In genomic region chr11:67504023-67504949, GRCh38 we compare ENCODE assay signal across 9 cellular contexts. TPM values are rescaled to one million over a fixed set of nuclear protein-coding genes. Genes with fewer than 3 reads are reported as not detected.
A peak's percentile ranks its signal among the peaks of the same experiment; 100 is the strongest.
DNase-seq lines count a peak whose midpoint lies in the region; ATAC-seq and TF ChIP-seq lines count a peak whose summit lies in the region.
"Had no signal": no experiment of that assay in that cellular context is flagged by ENCODE, and none has a peak within 500 bp of the region (broad histone marks: within the 10 kb centered on the region; RNA-seq: fewer than 3 reads in every experiment).

No MANE protein-coding gene starts in this region.

- peaks cover 18% of the 10 kb centered on the region for H3K36me3 ChIP-seq in CD8-positive, alpha-beta memory T cell (ENCODE audit: insufficient read depth, low read length)
- H3K36me3 ChIP-seq in esophagus muscularis mucosa (peaks cover 0 to 40% (median 20%) of the 10 kb centered on the region in 4 donors), neuronal stem cell (replicated peaks in 1 of 2; ENCODE audit: control insufficient read depth in 2 of 2, insufficient read depth in 2 of 2, low read length in 2 of 2) (peaks cover 17 to 46% of the 10 kb centered on the region in 2 donors)

- H3K27ac Mint-ChIP-seq in CD8-positive, alpha-beta memory T cell, result peak overlapping the region; percentile 88 to 99 (median 92)
- H3K27ac Mint-ChIP-seq in IgD-negative memory B cell, result peak overlapping the region; percentile 39 to 86 (median 85)
- H3K27ac Mint-ChIP-seq in activated CD8-positive, alpha-beta T cell treated with anti-CD3 and anti-CD28 coated beads, Interleukin-2, amount 10 ng/mL, durations not matched to agents 7 days and 5 days, result peak overlapping the region; percentile 90

- peak overlapping the region; percentile 96 for H3K9ac ChIP-seq in neuronal stem cell (ENCODE audit: low read depth, low read length, poor library complexity)

- peaks cover 42% of the 10 kb centered on the region for H3K4me1 ChIP-seq in CD8-positive, alpha-beta memory T cell (ENCODE audit: insufficient read depth, low read length)
- H3K4me1 ChIP-seq in esophagus muscularis mucosa, result peaks cover 27 to 59% (median 54%) of the 10 kb centered on the region in 4 donors
- peaks cover 20 to 29% of the 10 kb centered on the region in 2 donors for H3K4me1 ChIP-seq in neuronal stem cell (ENCODE audit: control insufficient read depth in 2 of 2, insufficient read depth in 1 of 2, low read depth in 1 of 2, low read length in 2 of 2)

- H3K27ac ChIP-seq in CD8-positive, alpha-beta memory T cell (ENCODE audit: low read depth, low read length), result peak overlapping the region; percentile 91
- H3K27ac ChIP-seq in esophagus muscularis mucosa (replicated peaks in 1 of 4), result peak overlapping the region; percentile 97 to 100 (median 98)
- peak overlapping the region; percentile 62 for H3K27ac ChIP-seq in neuronal stem cell (replicated peaks; ENCODE audit: low read length)

- no peak for TF ChIP-seq POLR2A in esophagus muscularis mucosa (IDR thresholded peaks at IDR 0.05; ENCODE audit: low read depth)

- ATAC-seq in activated CD8-positive, alpha-beta T cell treated with anti-CD3 and anti-CD28 coated beads, Interleukin-2, amount 10 ng/mL, durations not matched to agents 7 days and 5 days, result no peak
- ATAC-seq in GM19395 (IDR thresholded peaks at IDR 0.05; ENCODE audit: unreplicated experiment), result no peak

- no peaks in the 10 kb centered on the region for H3K27me3 ChIP-seq in CD8-positive, alpha-beta memory T cell (ENCODE audit: insufficient read depth, low read length, poor library complexity, severe bottlenecking)
- peaks cover 0 to 38% (median 3%) of the 10 kb centered on the region in 4 donors for H3K27me3 ChIP-seq in esophagus muscularis mucosa
- no peaks in the 10 kb centered on the region for H3K27me3 ChIP-seq in neuronal stem cell (ENCODE audit: control insufficient read depth in 3 of 3, insufficient read depth in 3 of 3, low read depth in 1 of 3, low read length in 3 of 3)

- peak overlapping the region; percentile 91 to 97 (median 92) for H3K4me3 Mint-ChIP-seq in CD8-positive, alpha-beta memory T cell
- peak overlapping the region; percentile 88 to 98 (median 94) for H3K4me3 Mint-ChIP-seq in IgD-negative memory B cell
- H3K4me3 Mint-ChIP-seq in activated CD8-positive, alpha-beta T cell treated with anti-CD3 and anti-CD28 coated beads, Interleukin-2, amount 10 ng/mL, durations not matched to agents 7 days and 5 days, result peak overlapping the region; percentile 89

- H3K14ac ChIP-seq in neuronal stem cell (ENCODE audit: low read length), result no peak overlapping the region

- H4K91ac ChIP-seq in neuronal stem cell (ENCODE audit: low read depth, low read length, poor library complexity), result no peak overlapping the region

- no peak overlapping the region for H2BK5ac ChIP-seq in neuronal stem cell (ENCODE audit: low read length)

- H3K79me1 ChIP-seq in neuronal stem cell (ENCODE audit: low read depth, low read length), result peaks cover 17% of the 10 kb centered on the region

- intact Hi-C loops in esophagus muscularis mucosa (cut with DNase I), result loop anchor here (10.0 kb wide), 1 partner anchor 149 kb away; the partner anchor contains the start of gene POLD4

- peak overlapping the region; percentile 96 for H2BK15ac ChIP-seq in neuronal stem cell (ENCODE audit: low read length)

- peak overlapping the region; percentile 8 for H3K4ac ChIP-seq in neuronal stem cell (ENCODE audit: low read length)

- H3K27me3 Mint-ChIP-seq in CD8-positive, alpha-beta memory T cell, result peaks cover 0 to 5% of the 10 kb centered on the region in 2 donors
- no peaks in the 10 kb centered on the region for H3K27me3 Mint-ChIP-seq in IgD-negative memory B cell
- H3K27me3 Mint-ChIP-seq in activated CD8-positive, alpha-beta T cell treated with anti-CD3 and anti-CD28 coated beads, Interleukin-2, amount 10 ng/mL, durations not matched to agents 7 days and 5 days (ENCODE audit: low read depth), result no peaks in the 10 kb centered on the region

- H3K9me3 ChIP-seq in CD8-positive, alpha-beta memory T cell (ENCODE audit: low read length), result no peaks in the 10 kb centered on the region
- H3K9me3 ChIP-seq in esophagus muscularis mucosa (no peaks in the 10 kb centered on the region), neuronal stem cell (replicated peaks in 1 of 2; ENCODE audit: control insufficient read depth in 2 of 2, insufficient read depth in 1 of 2, low read depth in 1 of 2, low read length in 2 of 2) (no peaks in the 10 kb centered on the region)

- TF ChIP-seq EP300 in esophagus muscularis mucosa (IDR thresholded peaks at IDR 0.05), result no peak

- in situ Hi-C loops in KBM-7 (cut with MboI; ENCODE audit: low pct_unique_long_range_greater_than_20kb, low sequenced_read_pairs), result no loop called here

- H2BK120ac ChIP-seq in neuronal stem cell (ENCODE audit: low read depth, low read length), result peak overlapping the region; percentile 41

- H3K36me3 Mint-ChIP-seq in CD8-positive, alpha-beta memory T cell, result peaks cover 8 to 56% (median 15%) of the 10 kb centered on the region in 3 donors
- H3K36me3 Mint-ChIP-seq in IgD-negative memory B cell, result peaks cover 3% of the 10 kb centered on the region
- H3K36me3 Mint-ChIP-seq in activated CD8-positive, alpha-beta T cell treated with anti-CD3 and anti-CD28 coated beads, Interleukin-2, amount 10 ng/mL, durations not matched to agents 7 days and 5 days (ENCODE audit: low read depth), result peaks cover 47% of the 10 kb centered on the region

- H4K8ac ChIP-seq in neuronal stem cell (ENCODE audit: low read depth, low read length), result no peak overlapping the region

- H3K9me3 Mint-ChIP-seq in CD8-positive, alpha-beta memory T cell, result no peaks in the 10 kb centered on the region
- H3K9me3 Mint-ChIP-seq in IgD-negative memory B cell, result no peaks in the 10 kb centered on the region
- no peaks in the 10 kb centered on the region for H3K9me3 Mint-ChIP-seq in activated CD8-positive, alpha-beta T cell treated with anti-CD3 and anti-CD28 coated beads, Interleukin-2, amount 10 ng/mL, durations not matched to agents 7 days and 5 days (ENCODE audit: insufficient read depth)

- POLR2A ChIA-PET in CD8-positive, alpha-beta memory T cell (lab: Charles Lee), result interaction anchor here (0.6 to 2.1 kb wide), 7 partner anchors 19 to 113 kb away, joined by 3 to 11 read pairs (median 5); partner anchors contain the start of genes PPP1CA, PTPRCAP and RAD9A
- POLR2A ChIA-PET in activated CD8-positive, alpha-beta T cell treated with anti-CD3 and anti-CD28 coated beads, Interleukin-2, amount 10 ng/mL, durations not matched to agents 7 days and 5 days (lab: Charles Lee), result interaction anchor here (0.6 to 2.0 kb wide), 5 partner anchors 20 to 158 kb away, joined by 3 to 12 read pairs (median 3); partner anchors contain the start of genes PPP1CA and PTPRCAP

- H2AFZ ChIP-seq in neuronal stem cell (ENCODE audit: low read length), result peak overlapping the region; percentile 93

- peak overlapping the region; percentile 47 for H2AK5ac ChIP-seq in neuronal stem cell (ENCODE audit: low read depth, low read length)

- CTCF ChIA-PET in CD8-positive, alpha-beta memory T cell (lab: Charles Lee), result interaction anchor here (1.0 to 3.0 kb wide), 9 partner anchors 12 to 113 kb away, joined by 3 to 14 read pairs (median 5); partner anchors contain the start of genes AIP, PPP1CA and RAD9A
- CTCF ChIA-PET in activated CD8-positive, alpha-beta T cell treated with anti-CD3 and anti-CD28 coated beads, Interleukin-2, amount 10 ng/mL, durations not matched to agents 7 days and 5 days (lab: Charles Lee), result interaction anchor here (2.3 kb wide), 1 partner anchor 103 kb away, joined by 10 read pairs; the partner anchor contains the start of gene PPP1CA

- peak; percentile 36 to 71 (median 46) for DNase-seq in CD8-positive, alpha-beta memory T cell
- DNase-seq in activated CD8-positive, alpha-beta T cell treated with anti-CD3 and anti-CD28 coated beads, Interleukin-2, amount 10 ng/mL, durations not matched to agents 7 days and 5 days, result peak; percentile 49
- DNase-seq in esophagus muscularis mucosa (ENCODE audit: extremely low spot score), result no peak
- DNase-seq in neuronal stem cell (ENCODE audit: low spot score), result peak; percentile 56
- DNase-seq in KBM-7, result no peak
- DNase-seq in SIG-M5 treated with dmso at 0.1 percent for 504 hours (lab: John Stamatoyannopoulos, UW; ENCODE audit: unreplicated experiment), result no peak

- peak overlapping the region; percentile 14 for H2BK12ac ChIP-seq in neuronal stem cell (ENCODE audit: low read length)

- 0% methylated on average over 14 of the region's 99 CpGs for WGBS in esophagus muscularis mucosa
- no CpG with 5 or more reads among the region's 99 CpGs for WGBS in neuronal stem cell (ENCODE audit: extremely low coverage in 2 of 2, insufficient read length in 2 of 2, insufficient replicate concordance in 1 of 2), 2 donors

- H3K4me3 ChIP-seq in CD8-positive, alpha-beta memory T cell (ENCODE audit: low read length), result peak overlapping the region; percentile 84
- H3K4me3 ChIP-seq in esophagus muscularis mucosa (peak overlapping the region; percentile 55 to 64 (median 60)), neuronal stem cell (ENCODE audit: low read length in 2 of 2) (peak overlapping the region; percentile 85 to 89)

- no peak for TF ChIP-seq CTCF in esophagus muscularis mucosa (IDR thresholded peaks at IDR 0.05)

- peaks cover 47 to 65% (median 49%) of the 10 kb centered on the region in 3 donors for H3K4me1 Mint-ChIP-seq in CD8-positive, alpha-beta memory T cell
- peaks cover 23 to 32% (median 30%) of the 10 kb centered on the region in 3 donors for H3K4me1 Mint-ChIP-seq in IgD-negative memory B cell
- peaks cover 49% of the 10 kb centered on the region for H3K4me1 Mint-ChIP-seq in activated CD8-positive, alpha-beta T cell treated with anti-CD3 and anti-CD28 coated beads, Interleukin-2, amount 10 ng/mL, durations not matched to agents 7 days and 5 days (ENCODE audit: low read depth)

- H3K23ac ChIP-seq in neuronal stem cell (ENCODE audit: low read depth, low read length, poor library complexity), result peak overlapping the region; percentile 29

- peak overlapping the region; percentile 98 for H3K18ac ChIP-seq in neuronal stem cell (ENCODE audit: low read length)

- peak overlapping the region; percentile 79 for H3K4me2 ChIP-seq in neuronal stem cell (ENCODE audit: insufficient read depth, low read length, poor library complexity, severe bottlenecking)

RNA-seq across cellular contexts. Expression of gene PITPNM1, which starts 0.9 kb away (rescaled TPM):
- 100 to 1,000 TPM in 1 of 2 experiments, 10 to 100 TPM in 1; 94.0 to 109 TPM for total RNA-seq in CD8-positive, alpha-beta memory T cell
- polyA plus RNA-seq in CD8-positive, alpha-beta memory T cell, result 49.6 TPM
- 40.6 TPM for polyA plus RNA-seq in IgD-negative memory B cell
- total RNA-seq in activated CD8-positive, alpha-beta T cell treated with anti-CD3 and anti-CD28 coated beads, Interleukin-2, amount 10 ng/mL, durations not matched to agents 7 days and 5 days, result 100 to 1,000 TPM; 110 to 117 TPM
- total RNA-seq in esophagus muscularis mucosa, result 10 to 100 TPM; 11.6 to 23.6 (median 15.3) TPM
- 54.3 TPM for polyA plus RNA-seq in neuronal stem cell (2013, experiment 1 of 2)
- polyA plus RNA-seq in neuronal stem cell (2013, experiment 2 of 2), result 53.2 TPM

RNA-seq across cellular contexts. Expression of gene CDK2AP2, which starts 3.7 kb away (rescaled TPM):
- 10 to 100 TPM; 60.7 to 68.9 TPM for total RNA-seq in CD8-positive, alpha-beta memory T cell
- polyA plus RNA-seq in CD8-positive, alpha-beta memory T cell, result 173 TPM
- polyA plus RNA-seq in IgD-negative memory B cell, result 133 TPM
- total RNA-seq in activated CD8-positive, alpha-beta T cell treated with anti-CD3 and anti-CD28 coated beads, Interleukin-2, amount 10 ng/mL, durations not matched to agents 7 days and 5 days, result 100 to 1,000 TPM; 168 to 175 TPM
- total RNA-seq in esophagus muscularis mucosa, result 100 to 1,000 TPM in 1 of 4 donors, 10 to 100 TPM in 3; 61.0 to 111 (median 67.8) TPM
- polyA plus RNA-seq in neuronal stem cell (2013, experiment 1 of 2), result 32.9 TPM
- polyA plus RNA-seq in neuronal stem cell (2013, experiment 2 of 2), result 30.1 TPM

RNA-seq across cellular contexts. Expression of gene CABP2, which starts 19.0 kb away (rescaled TPM):
- not detected for total RNA-seq in CD8-positive, alpha-beta memory T cell
- not detected for polyA plus RNA-seq in CD8-positive, alpha-beta memory T cell
- not detected for polyA plus RNA-seq in IgD-negative memory B cell
- not detected for total RNA-seq in activated CD8-positive, alpha-beta T cell treated with anti-CD3 and anti-CD28 coated beads, Interleukin-2, amount 10 ng/mL, durations not matched to agents 7 days and 5 days
- not detected for total RNA-seq in esophagus muscularis mucosa
- not detected for polyA plus RNA-seq in neuronal stem cell (2013, experiment 1 of 2)
- not detected for polyA plus RNA-seq in neuronal stem cell (2013, experiment 2 of 2)
- total RNA-seq: SK-MEL-5 had no signal

RNA-seq across cellular contexts. Expression of gene AIP, which starts 21.5 kb away (rescaled TPM):
- total RNA-seq in CD8-positive, alpha-beta memory T cell, result 100 to 1,000 TPM; 160 to 171 TPM
- polyA plus RNA-seq in CD8-positive, alpha-beta memory T cell, result 210 TPM
- polyA plus RNA-seq in IgD-negative memory B cell, result 158 TPM
- 100 to 1,000 TPM; 156 to 163 TPM for total RNA-seq in activated CD8-positive, alpha-beta T cell treated with anti-CD3 and anti-CD28 coated beads, Interleukin-2, amount 10 ng/mL, durations not matched to agents 7 days and 5 days
- 100 to 1,000 TPM in 3 of 4 donors, 10 to 100 TPM in 1; 68.1 to 121 (median 108) TPM for total RNA-seq in esophagus muscularis mucosa
- polyA plus RNA-seq in neuronal stem cell (2013, experiment 1 of 2), result 39.8 TPM
- 38.5 TPM for polyA plus RNA-seq in neuronal stem cell (2013, experiment 2 of 2)

RNA-seq across cellular contexts. Expression of gene TMEM134, which starts 35.2 kb away (rescaled TPM):
- 10 to 100 TPM; 49.6 to 57.9 TPM for total RNA-seq in CD8-positive, alpha-beta memory T cell
- polyA plus RNA-seq in CD8-positive, alpha-beta memory T cell, result 152 TPM
- polyA plus RNA-seq in IgD-negative memory B cell, result 272 TPM
- total RNA-seq in activated CD8-positive, alpha-beta T cell treated with anti-CD3 and anti-CD28 coated beads, Interleukin-2, amount 10 ng/mL, durations not matched to agents 7 days and 5 days, result 10 to 100 TPM; 39.6 to 42.5 TPM
- total RNA-seq in esophagus muscularis mucosa, result 10 to 100 TPM; 36.1 to 48.7 (median 46.2) TPM
- polyA plus RNA-seq in neuronal stem cell (2013, experiment 1 of 2), result 76.5 TPM
- 73.2 TPM for polyA plus RNA-seq in neuronal stem cell (2013, experiment 2 of 2)

Comparison
In these comparisons a context has a peak if more than half of its experiments do, and no peak if none do; other contexts are left out.
1. DNase-seq: peak in CD8-positive, alpha-beta memory T cell (5 of 5), activated CD8-positive, alpha-beta T cell treated with anti-CD3 and anti-CD28 coated beads, Interleukin-2, amount 10 ng/mL, durations not matched to agents 7 days and 5 days (single experiment) and neuronal stem cell (single experiment); none in esophagus muscularis mucosa (single experiment), KBM-7 (single experiment) and SIG-M5 treated with dmso at 0.1 percent for 504 hours (single experiment).
2. Peak in every context shown above with its lines, with median percentiles within 50 percentile points of each other: H3K27ac ChIP-seq, H3K4me3 ChIP-seq, H3K27ac Mint-ChIP-seq and H3K4me3 Mint-ChIP-seq.